ENCODE assay signal across 1 cellular context in genomic region chr19:16111160-16111908, GRCh38.
A peak's percentile ranks its signal among the peaks of the same experiment; 100 is the strongest.
TF ChIP-seq lines count a peak whose summit lies in the region.

Gene RAB8A, plus strand, starts transcription at chr19:16111889. Its CDS starts 13 bp downstream, at chr19:16111902.

TF ChIP-seq in GM12878, 131 proteins besides CTCF, POLR2A, EP300 and RAD21 (continued from another document and continues in another):
- peak; percentile 49; the same call in 1 of the 2 replicates for TF ChIP-seq ZNF592 (IDR thresholded peaks at IDR 0.05)
- TF ChIP-seq EZH2 (IDR thresholded peaks at IDR 0.05; ENCODE audit: borderline replicate concordance, control insufficient read depth, low read depth, low read length), result no peak
- no peak; the same call in 2 of the 3 replicates for TF ChIP-seq POU2F2 (IDR thresholded peaks at IDR 0.05; ENCODE audit: borderline replicate concordance, low read depth, low read length)
- TF ChIP-seq SIX5 (IDR thresholded peaks at IDR 0.05; ENCODE audit: low read depth, low read length, severe bottlenecking), result no peak
- no peak for TF ChIP-seq BCL11A (IDR thresholded peaks at IDR 0.05; ENCODE audit: low read depth, low read length)
- TF ChIP-seq RCOR1 (conservative IDR thresholded peaks at IDR 0.05; ENCODE audit: low read depth, low read length), result no peak
- TF ChIP-seq MXI1 (IDR thresholded peaks at IDR 0.05; ENCODE audit: low read depth, low read length), result no peak
- TF ChIP-seq CHD2 (IDR thresholded peaks at IDR 0.05; ENCODE audit: borderline replicate concordance, low read depth, low read length), result peak; percentile 94
- TF ChIP-seq ZNF274 (IDR thresholded peaks at IDR 0.05; ENCODE audit: insufficient read depth, insufficient read length), result no peak
- peak; percentile 95 for TF ChIP-seq CREM (IDR thresholded peaks at IDR 0.05; ENCODE audit: low read depth)
- TF ChIP-seq HSF1 (IDR thresholded peaks at IDR 0.05; ENCODE audit: low read depth, low read length), result no peak
- no peak for TF ChIP-seq BMI1 (IDR thresholded peaks at IDR 0.05; ENCODE audit: borderline replicate concordance)
- TF ChIP-seq FOXK2 (IDR thresholded peaks at IDR 0.05), result no peak
- peak; percentile 100 for TF ChIP-seq PKNOX1 (IDR thresholded peaks at IDR 0.05)
- no peak for TF ChIP-seq ZZZ3 (IDR thresholded peaks at IDR 0.05; ENCODE audit: control insufficient read depth, insufficient read length, low read depth)
- no peak for TF ChIP-seq REST (IDR thresholded peaks at IDR 0.05; ENCODE audit: low read depth, low read length)
- no peak for TF ChIP-seq ZBTB4 (CRISPR knock-in tag; IDR thresholded peaks at IDR 0.05)
- 0 out of 2 replicates have a peak, but pooled peaks have one; percentile 6 for TF ChIP-seq CBFB (IDR thresholded peaks at IDR 0.05; ENCODE audit: low read depth)
- TF ChIP-seq IRF3 (IDR thresholded peaks at IDR 0.05), result peak; percentile 94
- TF ChIP-seq SMARCA5 (IDR thresholded peaks at IDR 0.05), result no peak; the same call in 1 of the 2 replicates
- peak; percentile 100 for TF ChIP-seq RB1 (IDR thresholded peaks at IDR 0.05; ENCODE audit: borderline replicate concordance)
- TF ChIP-seq E4F1 (IDR thresholded peaks at IDR 0.05; ENCODE audit: borderline replicate concordance, partially characterized antibody), result peak; percentile 92
- TF ChIP-seq ZNF207 (IDR thresholded peaks at IDR 0.05; ENCODE audit: borderline replicate concordance), result 0 out of 2 replicates have a peak, but pooled peaks have one; percentile 30
- TF ChIP-seq HDAC6 (IDR thresholded peaks at IDR 0.05; ENCODE audit: unreplicated experiment), result no peak
- TF ChIP-seq YBX1 (IDR thresholded peaks at IDR 0.05), result no peak
- TF ChIP-seq ZNF687 (IDR thresholded peaks at IDR 0.05), result peak; percentile 84
- TF ChIP-seq HDAC2 (IDR thresholded peaks at IDR 0.05), result no peak
- no peak; the same call in 1 of the 2 replicates for TF ChIP-seq HCFC1 (IDR thresholded peaks at IDR 0.05; ENCODE audit: low read length)
- no peak for TF ChIP-seq IKZF2 (IDR thresholded peaks at IDR 0.05)
- TF ChIP-seq USF1 (IDR thresholded peaks at IDR 0.05; ENCODE audit: borderline replicate concordance, extremely low read length, insufficient read depth, low read depth, low read length), result no peak
- no peak for TF ChIP-seq ZNF24 (IDR thresholded peaks at IDR 0.05)
- TF ChIP-seq MYC (IDR thresholded peaks at IDR 0.05; ENCODE audit: insufficient read depth, insufficient read length, insufficient replicate concordance, low read length, severe bottlenecking), result no peak
- TF ChIP-seq FOS (IDR thresholded peaks at IDR 0.05; ENCODE audit: borderline replicate concordance, extremely low read depth, insufficient read length), result peak; percentile 65
- 0 out of 2 replicates have a peak, but pooled peaks have one; percentile 58 for TF ChIP-seq POLR2AphosphoS2 (IDR thresholded peaks at IDR 0.05; ENCODE audit: low read depth, low read length)
- no peak for TF ChIP-seq PML (IDR thresholded peaks at IDR 0.05; ENCODE audit: low read length)
